9 cellular contexts compared by ENCODE assay signal in the genomic region with DNA sequence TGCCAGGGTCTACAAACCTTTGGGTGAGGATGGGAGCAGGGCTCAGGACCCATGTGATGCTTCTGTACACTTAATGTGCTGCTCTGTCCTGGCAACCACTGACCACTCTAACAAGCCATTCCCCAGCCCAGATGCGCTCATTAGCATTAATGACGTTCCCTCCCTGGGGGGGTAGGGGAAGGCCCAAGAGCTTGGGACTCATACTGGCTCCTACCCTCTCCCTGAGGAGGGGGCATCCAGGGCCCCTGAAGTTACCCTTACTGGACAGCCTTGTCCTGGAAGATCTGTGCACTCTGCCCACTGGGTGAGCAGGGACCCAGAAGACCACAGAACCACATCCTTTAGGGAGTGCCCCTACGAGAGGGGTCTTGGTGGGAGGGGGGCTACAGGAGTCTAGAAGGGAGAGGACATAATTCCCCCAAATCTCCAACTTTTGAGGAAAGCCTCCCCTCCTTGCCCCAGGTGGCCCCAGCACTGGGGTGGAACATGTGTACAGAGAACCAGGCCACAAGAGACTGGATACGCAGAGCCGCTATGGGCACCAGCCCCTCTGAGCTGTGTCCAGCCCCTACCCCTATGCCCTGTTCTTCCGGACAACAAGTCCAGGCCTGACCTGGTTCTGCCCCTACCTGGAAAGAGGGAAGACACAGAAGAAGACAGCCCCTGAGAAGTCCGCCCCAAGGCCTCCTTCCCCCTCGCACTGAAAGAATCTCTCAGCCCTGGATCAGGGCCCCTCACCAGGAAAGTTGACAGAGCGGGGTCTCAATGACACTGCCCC. TPM values are rescaled to one million over a fixed set of nuclear protein-coding genes. Genes with fewer than 3 reads are reported as not detected.
DNase-seq lines count a peak whose midpoint lies in the region; ATAC-seq and TF ChIP-seq lines count a peak whose summit lies in the region.
"Had no signal": no experiment of that assay in that cellular context is flagged by ENCODE, and none has a peak within 500 bp of the region (broad histone marks: within the 10 kb centered on the region; RNA-seq: fewer than 3 reads in every experiment).

No MANE protein-coding gene starts in this region.

- WGBS in gastroesophageal sphincter (ENCODE audit: low coverage in 1 of 2), 2 donors = 37 to 38% methylated on average over 2 to 3 of the region's 9 CpGs

- peak; percentile 33 to 48 for TF ChIP-seq POLR2A in gastroesophageal sphincter (IDR thresholded peaks at IDR 0.05)

- H3K36me3 Mint-ChIP-seq in Calu3 (ENCODE audit: insufficient read depth, unreplicated experiment) = peaks cover 37% of the 10 kb centered on the region

- peak overlapping the region; percentile 89 for H3K27ac ChIP-seq in WERI-Rb-1
- H3K27ac ChIP-seq in gastroesophageal sphincter = peak overlapping the region; percentile 90 to 100 (median 98)
- H3K27ac ChIP-seq: KMS-11 had no signal

- H3K9me3 ChIP-seq in WERI-Rb-1 (ENCODE audit: severe bottlenecking) (no peaks in the 10 kb centered on the region), gastroesophageal sphincter (no peaks in the 10 kb centered on the region)

- ATAC-seq in gastroesophageal sphincter (peak; percentile 13), HG03571 (IDR thresholded peaks at IDR 0.05; ENCODE audit: unreplicated experiment) (no peak), HG03520 (IDR thresholded peaks at IDR 0.05; ENCODE audit: unreplicated experiment) (no peak), GM18867 (IDR thresholded peaks at IDR 0.05; ENCODE audit: unreplicated experiment) (no peak)

- H3K27me3 ChIP-seq in WERI-Rb-1 (ENCODE audit: insufficient read depth, low read depth, severe bottlenecking) (no peaks in the 10 kb centered on the region), gastroesophageal sphincter (peaks cover 3% of the 10 kb centered on the region)

- DNase-seq in Calu3 (no peak), WERI-Rb-1 (no peak), retina (peak; percentile 35), HK-2 (ENCODE audit: unreplicated experiment) (no peak)

- H3K4me3 Mint-ChIP-seq in Calu3 (ENCODE audit: low read depth, unreplicated experiment) = peak overlapping the region; percentile 70

- peak overlapping the region; percentile 43 for H3K27ac Mint-ChIP-seq in Calu3 (ENCODE audit: unreplicated experiment)

- peaks cover 38% of the 10 kb centered on the region for H3K36me3 ChIP-seq in WERI-Rb-1
- H3K36me3 ChIP-seq in gastroesophageal sphincter = no peaks in the 10 kb centered on the region

- no peak for TF ChIP-seq EP300 in gastroesophageal sphincter (IDR thresholded peaks at IDR 0.05)

- BruUV-seq in Calu3 (replicated peaks; lab: Mats Ljungman, UMichigan) = TSS peak; percentile 61

- H3K4me3 ChIP-seq in WERI-Rb-1 (ENCODE audit: low read depth, low read length) (peak overlapping the region; percentile 61), gastroesophageal sphincter (peak overlapping the region; percentile 77 to 96)

- peaks cover 2% of the 10 kb centered on the region for H3K9me3 Mint-ChIP-seq in Calu3 (ENCODE audit: low read depth, unreplicated experiment)

- CTCF ChIA-PET in Calu3 (lab: Charles Lee) = interaction anchor here (0.6 to 1.0 kb wide), 2 partner anchors 21 to 48 kb away, joined by 3 to 6 read pairs; no protein-coding TSS in a partner anchor

- H3K4me1 Mint-ChIP-seq in Calu3 (ENCODE audit: low read depth, unreplicated experiment) = peaks cover 49% of the 10 kb centered on the region

- peaks cover 0 to 77% (median 43%) of the 10 kb centered on the region in 3 donors for H3K4me1 ChIP-seq in gastroesophageal sphincter

- no peak for TF ChIP-seq CTCF in Calu3 (IDR thresholded peaks at IDR 0.05; ENCODE audit: unreplicated experiment)
- TF ChIP-seq CTCF in WERI-Rb-1 (IDR thresholded peaks at IDR 0.05; ENCODE audit: low read depth, low read length) = no peak
- no peak for TF ChIP-seq CTCF in gastroesophageal sphincter (IDR thresholded peaks at IDR 0.05)

- no peaks in the 10 kb centered on the region for H3K27me3 Mint-ChIP-seq in Calu3 (ENCODE audit: unreplicated experiment)

- intact Hi-C loops in Calu3 (cut with micrococcal nuclease; ENCODE audit: unreplicated experiment) = no loop called here

RNA-seq across cellular contexts. Expression of gene TEAD3, which starts 1.4 kb away (rescaled TPM):
- total RNA-seq in Calu3 (2022) = 27.3 and 28.3 TPM in 2 replicates
- 100 to 1,000 TPM in 1 of 4 donors, 10 to 100 TPM in 3; 58.3 to 122 (median 72.5) TPM for total RNA-seq in gastroesophageal sphincter

RNA-seq across cellular contexts. Expression of gene TULP1, which starts 17.2 kb away (rescaled TPM):
- total RNA-seq in Calu3 (2022) = not detected in 2 replicates
- total RNA-seq in gastroesophageal sphincter = under 1 TPM in 1 of 4 donors, not detected in 3; 0.89 TPM

RNA-seq across cellular contexts. Expression of gene RPL10A, which starts 27.2 kb away (rescaled TPM):
- total RNA-seq in Calu3 (2022) (789 and 828 TPM in 2 replicates), gastroesophageal sphincter (1,000 to 10,000 TPM in 3 of 4 donors, 100 to 1,000 TPM in 1; 870 to 1,936 (median 1,411) TPM)

RNA-seq across cellular contexts. Expression of gene FANCE, which starts 43.3 kb away (rescaled TPM):
- total RNA-seq in Calu3 (2022) = 10.4 and 10.9 TPM in 2 replicates
- 1 to 10 TPM; 2.6 to 5.0 (median 3.8) TPM for total RNA-seq in gastroesophageal sphincter
